ENCODE assay signal across 2 cellular contexts in genomic region chr6:35016417-35017221, GRCh38.
A peak's percentile ranks its signal among the peaks of the same experiment; 100 is the strongest.
TF ChIP-seq lines count a peak whose summit lies in the region.

No MANE protein-coding gene starts in this region.

TF ChIP-seq in IMR-90, 13 proteins besides CTCF, POLR2A, EP300 and RAD21 (continued from another document):
- no peak for TF ChIP-seq CHD1 (IDR thresholded peaks at IDR 0.05; ENCODE audit: low read depth, low read length)
- no peak for TF ChIP-seq USF2 (IDR thresholded peaks at IDR 0.05; ENCODE audit: low read depth, low read length)
- no peak for TF ChIP-seq RFX5 (IDR thresholded peaks at IDR 0.05; ENCODE audit: low read depth, low read length)
- TF ChIP-seq ELK1 (IDR thresholded peaks at IDR 0.05; ENCODE audit: borderline replicate concordance, low read depth, low read length): no peak
- TF ChIP-seq SMC3 (IDR thresholded peaks at IDR 0.05; ENCODE audit: low read depth, low read length): no peak
- no peak for TF ChIP-seq MAZ (IDR thresholded peaks at IDR 0.05; ENCODE audit: borderline replicate concordance, low read depth, low read length)
- TF ChIP-seq CEBPB (IDR thresholded peaks at IDR 0.05; ENCODE audit: low read depth, low read length): no peak
- no peak for TF ChIP-seq NFE2L2 (IDR thresholded peaks at IDR 0.05; ENCODE audit: low read depth, low read length)

TF ChIP-seq in liver, 16 proteins besides CTCF, POLR2A, EP300 and RAD21 (continued from another document):
- TF ChIP-seq REST (IDR thresholded peaks at IDR 0.05) (peak; percentile 44), MAX (IDR thresholded peaks at IDR 0.05) (peak; percentile 42), ZBTB33 (IDR thresholded peaks at IDR 0.05) (peak; percentile 76), SP1 (IDR thresholded peaks at IDR 0.05) (peak; percentile 58), RXRA (IDR thresholded peaks at IDR 0.05) (peak; percentile 53 to 82), ATF3 (IDR thresholded peaks at IDR 0.05) (no peak), FOXA2 (IDR thresholded peaks at IDR 0.05) (no peak), NR2F2 (IDR thresholded peaks at IDR 0.05) (peak; percentile 96), HNF4G (IDR thresholded peaks at IDR 0.05) (peak; percentile 10), TAF1 (conservative IDR thresholded peaks at IDR 0.05) (peak; percentile 46), YY1 (IDR thresholded peaks at IDR 0.05) (peak; percentile 69), EGR1 (IDR thresholded peaks at IDR 0.05; ENCODE audit: low read depth in 2 of 2) (no peak), FOXA1 (IDR thresholded peaks at IDR 0.05) (no peak), JUND (IDR thresholded peaks at IDR 0.05) (peak in 1 of 2 donors; percentile 58)
